ENCODE assay signal across 8 cellular contexts in genomic region chr15:81296673-81297072, GRCh38. TPM values are rescaled to one million over a fixed set of nuclear protein-coding genes. Genes with fewer than 3 reads are reported as not detected.
DNase-seq lines count a peak whose midpoint lies in the region; ATAC-seq and TF ChIP-seq lines count a peak whose summit lies in the region.

No MANE protein-coding gene starts in this region.

- TF ChIP-seq POLR2A in Peyer's patch (IDR thresholded peaks at IDR 0.05) = peak; percentile 39 to 41

- H3K4me1 Mint-ChIP-seq in stimulated activated naive CD8-positive, alpha-beta T cell treated with anti-CD3 and anti-CD28 coated beads, Interleukin-15, amount 100 ng/mL, for 72 hours = peaks cover 55% of the 10 kb centered on the region

- H3K27ac Mint-ChIP-seq in stimulated activated naive CD8-positive, alpha-beta T cell treated with anti-CD3 and anti-CD28 coated beads, Interleukin-15, amount 100 ng/mL, for 72 hours = peak overlapping the region; percentile 95 to 96

- H3K9me3 Mint-ChIP-seq in stimulated activated naive CD8-positive, alpha-beta T cell treated with anti-CD3 and anti-CD28 coated beads, Interleukin-15, amount 100 ng/mL, for 72 hours = no peaks in the 10 kb centered on the region

- peak overlapping the region; percentile 47 to 64 (median 50) for H3K4me3 ChIP-seq in Peyer's patch

- H3K27me3 Mint-ChIP-seq in stimulated activated naive CD8-positive, alpha-beta T cell treated with anti-CD3 and anti-CD28 coated beads, Interleukin-15, amount 100 ng/mL, for 72 hours = no peaks in the 10 kb centered on the region

- peaks cover 0 to 29% (median 8%) of the 10 kb centered on the region in 4 donors for H3K4me1 ChIP-seq in Peyer's patch

- H3K36me3 ChIP-seq in Peyer's patch = no peaks in the 10 kb centered on the region

- TF ChIP-seq CTCF in Peyer's patch (IDR thresholded peaks at IDR 0.05) = no peak

- peak overlapping the region; percentile 99 to 100 for H3K4me3 Mint-ChIP-seq in stimulated activated naive CD8-positive, alpha-beta T cell treated with anti-CD3 and anti-CD28 coated beads, Interleukin-15, amount 100 ng/mL, for 72 hours

- H3K9me3 ChIP-seq in Peyer's patch = no peaks in the 10 kb centered on the region

- H3K27me3 ChIP-seq in Peyer's patch = no peaks in the 10 kb centered on the region

- peak; percentile 40 for ATAC-seq in GM18517 (IDR thresholded peaks at IDR 0.05; ENCODE audit: unreplicated experiment)
- ATAC-seq in HG02870 (IDR thresholded peaks at IDR 0.05; ENCODE audit: unreplicated experiment) = peak; percentile 37
- ATAC-seq in stimulated activated naive CD8-positive, alpha-beta T cell treated with anti-CD3 and anti-CD28 coated beads, Interleukin-15, amount 100 ng/mL, for 72 hours = peak; percentile 62

- H3K27ac ChIP-seq in Peyer's patch = peak overlapping the region; percentile 75 to 93 (median 88)

- DNase-seq in Peyer's patch (peak in 2 of 3 donors; percentile 93 to 94), lung microvascular endothelial cell (ENCODE audit: low read depth in 2 of 2) (peak; percentile 43 to 73), T1000 (lab: John Stamatoyannopoulos, UW) (no peak), iPS-NIHi11 (ENCODE audit: low spot score) (no peak)
- DNase-seq in activated effector memory CD4-positive, alpha-beta T cell treated with Interleukin-2 at 50 U/mL for 16 hours = peak; percentile 71
- DNase-seq in stimulated activated naive CD8-positive, alpha-beta T cell treated with anti-CD3 and anti-CD28 coated beads, Interleukin-15, amount 100 ng/mL, for 72 hours = peak; percentile 70 to 85

RNA-seq across cellular contexts. Expression of gene STARD5, which starts 27.3 kb away (rescaled TPM):
- 10 to 100 TPM; 37.8 to 39.6 (median 38.7) TPM for total RNA-seq in Peyer's patch
- total RNA-seq in lung microvascular endothelial cell = 0.87 and 1.6 TPM in 2 replicates

Comparison
In these comparisons a context has a peak if more than half of its experiments do, and no peak if none do; other contexts are left out.
1. DNase-seq: peak in Peyer's patch (2 of 3), activated effector memory CD4-positive, alpha-beta T cell treated with Interleukin-2 at 50 U/mL for 16 hours (single experiment), lung microvascular endothelial cell (2 of 2) and stimulated activated naive CD8-positive, alpha-beta T cell treated with anti-CD3 and anti-CD28 coated beads, Interleukin-15, amount 100 ng/mL, for 72 hours (2 of 2); none in T1000 (single experiment) and iPS-NIHi11 (single experiment).
2. RNA of gene STARD5, which starts 27.3 kb away (total RNA-seq): 37.8 to 39.6 TPM in Peyer's patch; 0.87 to 1.6 TPM in lung microvascular endothelial cell; every median in the first group is over 10 times any median in the second.
3. Peak in every context shown above with its lines, with median percentiles within 50 percentile points of each other: ATAC-seq.